ENCODE assay signal across 24 cellular contexts in genomic region chr7:126443951-126444350, GRCh38.
A peak's percentile ranks its signal among the peaks of the same experiment; 100 is the strongest.
DNase-seq lines count a peak whose midpoint lies in the region; ATAC-seq, FAIRE-seq and TF ChIP-seq lines count a peak whose summit lies in the region.
"Had no signal": no experiment of that assay in that cellular context is flagged by ENCODE, and none has a peak within 500 bp of the region (broad histone marks: within the 10 kb centered on the region; RNA-seq: fewer than 3 reads in every experiment).

No MANE protein-coding gene starts in this region.

- no peaks in the 10 kb centered on the region for H3K4me1 Mint-ChIP-seq in T-cell

- TF ChIP-seq CTCF in GM12878 (IDR thresholded peaks at IDR 0.05 in 2 of 3, conservative IDR thresholded peaks at IDR 0.05 in 1 of 3; ENCODE audit: control insufficient read depth in 2 of 3, extremely low read depth in 1 of 3, insufficient read depth in 1 of 3, low read depth in 3 of 3, low read length in 3 of 3): no peak

- peak; percentile 43 for DNase-seq in DMS53 treated with DMSO at 0.1 percent for 48 hours (lab: John Stamatoyannopoulos, UW; ENCODE audit: unreplicated experiment)
- DNase-seq in GM12878 (ENCODE audit: low read depth, low spot score): no peak
- peak; percentile 9 for DNase-seq in kidney tubule cell (ENCODE audit: low spot score)
- no peak for DNase-seq in stimulated activated naive CD4-positive, alpha-beta T cell treated with Interleukin-2 at 50 U/mL for 16 hours (lab: John Stamatoyannopoulos, UW)
- DNase-seq in activated gamma-delta T cell (lab: John Stamatoyannopoulos, UW): no peak
- DNase-seq in sciatic nerve (ENCODE audit: low spot score): no peak
- DNase-seq in T-cell: no peak
- DNase-seq: AML-193; C1 segment of cervical spinal cord; CD8-positive, alpha-beta T cell; GDM1; GOT3; MM.1S; NCI-H1092; NCI-H1436; NCI-H187 treated with DMSO at 0.1 percent for 48 hours; NCI-H226; NCI-H510A treated with DMSO at 0.1 percent for 48 hours; NCI-H748 treated with DMSO at 0.1 percent for 48 hours; Peyer's patch had no signal

- RAD21 ChIA-PET in GM12878 (lab: Charles Lee; ENCODE audit: unreplicated experiment): interaction anchor here (1.3 kb wide), 1 partner anchor 32 kb away, joined by 3 read pairs; no protein-coding TSS in a partner anchor

- H3K4me1 ChIP-seq in GM12878 (ENCODE audit: control insufficient read depth, insufficient read depth, low read length): peaks cover 16% of the 10 kb centered on the region
- H3K4me1 ChIP-seq: Peyer's patch had no signal

- H3K27ac Mint-ChIP-seq in T-cell: no peak overlapping the region
- H3K27ac Mint-ChIP-seq: CD8-positive, alpha-beta T cell had no signal

- no peaks in the 10 kb centered on the region for H3K79me2 ChIP-seq in GM12878 (ENCODE audit: control insufficient read depth, insufficient read depth, low read length)

- SMC1A ChIA-PET in GM12878 (lab: Charles Lee; ENCODE audit: uncharacterized antibody, unreplicated experiment): interaction anchor here (0.7 kb wide), 1 partner anchor 975 kb away, joined by 3 read pairs; no protein-coding TSS in a partner anchor

- POLR2A ChIA-PET in GM12878 (lab: Charles Lee): no interaction called here
- POLR2A ChIA-PET in T-cell (lab: Charles Lee): no interaction called here

- TF ChIP-seq EP300 in GM12878 (IDR thresholded peaks at IDR 0.05; ENCODE audit: borderline replicate concordance in 1 of 2, control insufficient read depth in 1 of 2, low read depth in 2 of 2, low read length in 2 of 2): no peak

- ATAC-seq in HG02759 (IDR thresholded peaks at IDR 0.05; ENCODE audit: unreplicated experiment): peak; percentile 49
- ATAC-seq in GM12878: peak; percentile 57
- ATAC-seq in sciatic nerve: no peak
- no peak for ATAC-seq in T-cell (replicated peaks in 1 of 4)
- ATAC-seq: CD8-positive, alpha-beta T cell; HCT116; K562; SK-N-SH treated with all-trans-retinoic acid at 6 μM for 48 hours had no signal

- WGBS in GM12878 (ENCODE audit: insufficient coverage, insufficient replicate concordance, low lambda C conversion rate, missing lambda C conversion rate): 100% methylated on average over 1 of the region's 1 CpG

- in situ Hi-C loops in GM12878 (cut with MboI): no loop called here

- H3K9me3 Mint-ChIP-seq in T-cell: peaks cover 0 to under 1% (median 0%) of the 10 kb centered on the region in 3 donors

- no peaks in the 10 kb centered on the region for H3K27me3 ChIP-seq in GM12878 (replicated peaks in 1 of 2; ENCODE audit: control insufficient read depth in 2 of 2, insufficient read depth in 2 of 2, low read length in 1 of 2)
- H3K27me3 ChIP-seq: Peyer's patch had no signal

- BruUV-seq in GM12878 (replicated peaks; lab: Mats Ljungman, UMichigan): no TSS peak

- H3K4me3 ChIP-seq in GM12878: no peak overlapping the region
- H3K4me3 ChIP-seq: K562, Peyer's patch had no signal

- no peak for FAIRE-seq in GM12878 (lab: Jason Lieb, UNC)
- FAIRE-seq: K562 had no signal

- no peaks in the 10 kb centered on the region for H3K36me3 Mint-ChIP-seq in T-cell
- H3K36me3 Mint-ChIP-seq: CD8-positive, alpha-beta T cell had no signal

- H2AFZ ChIP-seq in GM12878 (ENCODE audit: control insufficient read depth, low read depth, low read length): no peak overlapping the region

- intact Hi-C loops in GM12878 (cut with micrococcal nuclease; ENCODE audit: unreplicated experiment) (no loop called here), sciatic nerve (cut with DNase I) (no loop called here)

- CTCF ChIA-PET in GM12878 (lab: Yijun Ruan, JAX) (no interaction called here), T-cell (lab: Charles Lee) (interaction anchor here in 1 of 2 donors (0.7 kb wide), 1 partner anchor 1637 kb away, joined by 3 read pairs; no protein-coding TSS in a partner anchor)

- H3K36me3 ChIP-seq in GM12878 (ENCODE audit: control insufficient read depth in 2 of 2, insufficient read depth in 2 of 2, low read length in 1 of 2): no peaks in the 10 kb centered on the region
- H3K36me3 ChIP-seq: Peyer's patch had no signal

- no peak overlapping the region for H3K4me3 Mint-ChIP-seq in T-cell
- H3K4me3 Mint-ChIP-seq: CD8-positive, alpha-beta T cell had no signal

- no peak for TF ChIP-seq RAD21 in GM12878 (IDR thresholded peaks at IDR 0.05; ENCODE audit: insufficient read depth, low read depth, low read length)

- H3K27ac ChIP-seq in GM12878 (ENCODE audit: control insufficient read depth, insufficient read depth): no peak overlapping the region
- H3K27ac ChIP-seq: Peyer's patch had no signal

- H3K9ac ChIP-seq in GM12878 (ENCODE audit: control insufficient read depth, insufficient read depth, low read length): no peak overlapping the region

- no peak for TF ChIP-seq POLR2A in GM12878 (IDR thresholded peaks at IDR 0.05; ENCODE audit: low read depth, low read length)

- no peaks in the 10 kb centered on the region for H4K20me1 ChIP-seq in GM12878 (ENCODE audit: control insufficient read depth, insufficient read depth)

- peaks cover 7% of the 10 kb centered on the region; the same call in 2 of the 3 replicates for H3K9me3 ChIP-seq in GM12878 (replicated peaks; ENCODE audit: control insufficient read depth, insufficient read depth, low read length)
- H3K9me3 ChIP-seq: Peyer's patch had no signal

- no peaks in the 10 kb centered on the region for H3K27me3 Mint-ChIP-seq in T-cell

- H3K4me2 ChIP-seq in GM12878 (ENCODE audit: control insufficient read depth, insufficient read depth): no peak overlapping the region

TF ChIP-seq in GM12878, 131 proteins besides CTCF, POLR2A, EP300 and RAD21 (continues in another document):
- TF ChIP-seq ZBTB11 (CRISPR knock-in tag; IDR thresholded peaks at IDR 0.05) (no peak), EZH2 (IDR thresholded peaks at IDR 0.05; ENCODE audit: borderline replicate concordance, control insufficient read depth, low read depth, low read length) (no peak), ZBTB40 (IDR thresholded peaks at IDR 0.05; ENCODE audit: borderline replicate concordance) (peak; percentile 86), ATF7 (IDR thresholded peaks at IDR 0.05; ENCODE audit: low read depth) (peak; percentile 76)

Comparison
In these comparisons a context has a peak if more than half of its experiments do, and no peak if none do; other contexts are left out.
1. DNase-seq: peak in DMS53 treated with DMSO at 0.1 percent for 48 hours (single experiment) and kidney tubule cell (single experiment); none in GM12878 (single experiment), stimulated activated naive CD4-positive, alpha-beta T cell treated with Interleukin-2 at 50 U/mL for 16 hours (single experiment), activated gamma-delta T cell (single experiment), sciatic nerve (single experiment) and T-cell (0 of 34).
2. ATAC-seq: peak in HG02759 (single experiment) and GM12878 (single experiment); none in sciatic nerve (single experiment) and T-cell (0 of 4).